Comparison of ENCODE assay signal across 8 cellular contexts in the genomic region with DNA sequence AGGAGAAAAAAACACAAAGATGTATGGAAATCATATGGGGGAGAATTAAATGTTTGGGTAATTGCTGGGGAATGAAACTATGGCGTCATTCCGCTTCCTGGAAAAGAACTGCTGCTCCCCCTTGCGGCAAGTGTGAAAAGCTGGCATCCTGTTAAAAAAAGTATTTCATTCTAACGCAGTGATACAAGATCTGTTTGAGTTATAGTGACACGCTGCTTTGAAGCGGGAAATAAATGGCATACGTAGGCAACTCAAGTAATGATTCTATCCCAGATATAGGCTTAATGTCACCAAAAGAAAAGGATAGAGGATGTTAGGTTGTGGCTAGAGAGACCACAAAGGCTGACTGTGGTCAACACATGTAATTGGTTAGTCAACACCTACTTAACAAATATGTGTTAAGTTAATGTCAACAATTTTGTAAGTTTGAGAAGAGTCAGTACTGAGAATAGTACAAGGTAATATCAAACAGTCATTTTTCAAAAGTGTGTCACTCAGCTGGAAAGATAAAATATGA.
A peak's percentile ranks its signal among the peaks of the same experiment; 100 is the strongest.
DNase-seq lines count a peak whose midpoint lies in the region; ATAC-seq, FAIRE-seq and TF ChIP-seq lines count a peak whose summit lies in the region.

No MANE protein-coding gene starts in this region.

- H3K14ac ChIP-seq in H9 (ENCODE audit: insufficient read depth, low read length) (no peak overlapping the region), H1 (ENCODE audit: insufficient read length) (no peak overlapping the region)

- H3K23ac ChIP-seq in H9 (ENCODE audit: insufficient read length, low read depth, low read length) (no peak overlapping the region), H1 (ENCODE audit: insufficient read length) (no peak overlapping the region)

- peak; percentile 51 for TF ChIP-seq CTCF in DND-41 (IDR thresholded peaks at IDR 0.05; ENCODE audit: borderline replicate concordance, extremely low read depth, low read length, poor library complexity, severe bottlenecking)
- TF ChIP-seq CTCF in H9 (conservative IDR thresholded peaks at IDR 0.05): peak; percentile 91
- peak; percentile 54 to 80 (median 70) for TF ChIP-seq CTCF in H1 (IDR thresholded peaks at IDR 0.05; ENCODE audit: control extremely low read depth in 1 of 3, insufficient read depth in 1 of 3, low read depth in 1 of 3, low read length in 3 of 3)

- CTCF ChIA-PET in H1 (lab: Charles Lee; ENCODE audit: partially characterized antibody): interaction anchor here (0.6 to 3.6 kb wide), 43 partner anchors 9 to 984 kb away, joined by 3 to 44 read pairs (median 5); no protein-coding TSS in a partner anchor

- TF ChIP-seq EP300 in H1 (IDR thresholded peaks at IDR 0.05; ENCODE audit: borderline replicate concordance in 1 of 2, low read depth in 2 of 2, low read length in 2 of 2): no peak

- H3K27me3 ChIP-seq in DND-41 (ENCODE audit: insufficient read depth, low read length, poor library complexity) (peaks cover 3% of the 10 kb centered on the region), H9 (ENCODE audit: insufficient read depth, low read length) (no peaks in the 10 kb centered on the region), H1 (replicated peaks in 1 of 4; ENCODE audit: control insufficient read depth in 3 of 4, extremely low read depth in 1 of 4, insufficient read depth in 3 of 4, low read length in 3 of 4) (no peaks in the 10 kb centered on the region)

- H3K4me1 ChIP-seq in DND-41 (ENCODE audit: insufficient read depth, low read length): no peaks in the 10 kb centered on the region
- no peaks in the 10 kb centered on the region for H3K4me1 ChIP-seq in H9 (ENCODE audit: insufficient read depth, low read length)
- H3K4me1 ChIP-seq in H1 (replicated peaks in 1 of 4; ENCODE audit: control insufficient read depth in 3 of 4, insufficient read depth in 4 of 4, low read length in 3 of 4): no peaks in the 10 kb centered on the region

- no peak overlapping the region for H2BK15ac ChIP-seq in H9 (ENCODE audit: low read depth, low read length)
- H2BK15ac ChIP-seq in H1 (ENCODE audit: low read length): no peak overlapping the region

- WGBS in H9 (ENCODE audit: extremely low coverage, insufficient read length, low lambda C conversion rate): no CpG with 5 or more reads among the region's 7 CpGs
- 25% methylated on average over 7 of the region's 7 CpGs; no CpG with 5 or more reads in 1 of the 2 experiments for WGBS in H1 (ENCODE audit: extremely low coverage in 1 of 2, insufficient coverage in 1 of 2, insufficient read length in 1 of 2, insufficient replicate concordance in 2 of 2, low coverage in 1 of 2, low lambda C conversion rate in 2 of 2, missing lambda C conversion rate in 1 of 2), 2 experiments

- H3K9me3 ChIP-seq in DND-41 (ENCODE audit: insufficient read depth, low read length, severe bottlenecking) (no peaks in the 10 kb centered on the region), H9 (ENCODE audit: control insufficient read depth, low read depth, low read length) (no peaks in the 10 kb centered on the region), H1 (ENCODE audit: insufficient read depth in 2 of 2, low read depth in 1 of 2, low read length in 1 of 2) (no peaks in the 10 kb centered on the region; a peak in 1 of 4 replicates)

- H4K91ac ChIP-seq in H9 (ENCODE audit: insufficient read length, low read depth, low read length) (no peak overlapping the region), H1 (replicated peaks; ENCODE audit: insufficient read length, low read length) (no peak overlapping the region)

- H2AFZ ChIP-seq in DND-41 (ENCODE audit: low read depth, low read length): no peak overlapping the region
- H2AFZ ChIP-seq in H9 (ENCODE audit: low read length): no peak overlapping the region
- peak overlapping the region; percentile 96; the same call in 1 of the 2 replicates for H2AFZ ChIP-seq in H1 (ENCODE audit: low read length)

- H3K9ac ChIP-seq in DND-41 (ENCODE audit: low read depth, low read length): no peak overlapping the region
- H3K9ac ChIP-seq in H9 (ENCODE audit: extremely low read depth, insufficient read length, low read length): no peak overlapping the region
- no peak overlapping the region for H3K9ac ChIP-seq in H1 (replicated peaks in 1 of 4; ENCODE audit: extremely low read depth in 1 of 4, low read depth in 3 of 4, low read length in 3 of 4)

- no peak overlapping the region for H2BK20ac ChIP-seq in H9 (ENCODE audit: low read depth, low read length, poor library complexity, severe bottlenecking)
- no peak overlapping the region for H2BK20ac ChIP-seq in H1 (ENCODE audit: low read length)

- H3K18ac ChIP-seq in H9 (ENCODE audit: insufficient read length, low read depth, low read length) (no peak overlapping the region), H1 (ENCODE audit: extremely low read depth, low read length) (no peak overlapping the region)

- H2BK12ac ChIP-seq in H9 (ENCODE audit: insufficient read length, low read depth, low read length) (no peak overlapping the region), H1 (ENCODE audit: low read depth, low read length) (no peak overlapping the region)

- H2BK5ac ChIP-seq in H9 (ENCODE audit: insufficient read length, low read length) (no peak overlapping the region), H1 (ENCODE audit: low read depth, low read length) (no peak overlapping the region)

- H3K4me3 ChIP-seq in DND-41 (ENCODE audit: low read depth in 1 of 2, low read length in 2 of 2): no peak overlapping the region
- no peak overlapping the region for H3K4me3 ChIP-seq in H1 (ENCODE audit: extremely low read depth in 1 of 4, insufficient read depth in 2 of 4, low read depth in 3 of 4, low read length in 4 of 4)

- H2BK120ac ChIP-seq in H9 (ENCODE audit: low read depth, low read length, poor library complexity, severe bottlenecking) (no peak overlapping the region), H1 (replicated peaks; ENCODE audit: low read depth, low read length) (no peak overlapping the region)

- peaks cover 2 to 4% of the 10 kb centered on the region in 2 experiments; a peak in 4 of 5 replicates for H3K9me3 Mint-ChIP-seq in H9
- H3K9me3 Mint-ChIP-seq in stimulated activated naive B cell treated with anti-CD40 and anti-IgM and Interleukin-4, amounts not matched to agents 10 μg/mL and 1 μg/mL and 100 μg/mL, for 72 hours: no peaks in the 10 kb centered on the region

- H3K56ac ChIP-seq in H9 (ENCODE audit: insufficient read length, low read depth, low read length) (no peak overlapping the region), H1 (replicated peaks; ENCODE audit: insufficient read length, low read depth, low read length) (no peak overlapping the region)

- no peak overlapping the region for H2AK5ac ChIP-seq in H9 (ENCODE audit: insufficient read length, low read length)
- H2AK5ac ChIP-seq in H1 (ENCODE audit: low read depth, low read length): no peak overlapping the region

- H3K79me1 ChIP-seq in H9 (ENCODE audit: insufficient read depth, low read depth, low read length, poor library complexity, severe bottlenecking): no peaks in the 10 kb centered on the region
- H3K79me1 ChIP-seq in H1 (ENCODE audit: low read depth, low read length): no peaks in the 10 kb centered on the region

- H4K20me1 ChIP-seq in DND-41 (ENCODE audit: insufficient read depth, low read length) (no peaks in the 10 kb centered on the region), H9 (ENCODE audit: control insufficient read depth, insufficient read depth, insufficient read length) (no peaks in the 10 kb centered on the region), H1 (replicated peaks in 1 of 2; ENCODE audit: control insufficient read depth in 1 of 2, insufficient read depth in 2 of 2, low read length in 2 of 2) (no peaks in the 10 kb centered on the region)

- H3K36me3 ChIP-seq in DND-41 (ENCODE audit: insufficient read depth, low read length): no peaks in the 10 kb centered on the region
- H3K36me3 ChIP-seq in H1 (ENCODE audit: control insufficient read depth in 2 of 4, insufficient read depth in 4 of 4, low read length in 3 of 4): no peaks in the 10 kb centered on the region

- no peak overlapping the region for H3T11ph ChIP-seq in H9 (ENCODE audit: low read length)

- TF ChIP-seq POLR2A in H1 (IDR thresholded peaks at IDR 0.05; ENCODE audit: control extremely low read depth in 1 of 2, low read depth in 2 of 2, low read length in 2 of 2): no peak

- H3K23me2 ChIP-seq in H9 (ENCODE audit: insufficient read length, low read depth, low read length, poor library complexity, severe bottlenecking) (no peaks in the 10 kb centered on the region), H1 (ENCODE audit: low read depth, low read length) (no peaks in the 10 kb centered on the region)

- no peaks in the 10 kb centered on the region for H3K4me1 Mint-ChIP-seq in H9
- H3K4me1 Mint-ChIP-seq in stimulated activated naive B cell treated with anti-CD40 and anti-IgM and Interleukin-4, amounts not matched to agents 10 μg/mL and 1 μg/mL and 100 μg/mL, for 72 hours: peaks cover 9 to 15% of the 10 kb centered on the region in 2 donors

- no peak overlapping the region for H3K4ac ChIP-seq in H9 (ENCODE audit: low read depth, low read length)
- no peak overlapping the region for H3K4ac ChIP-seq in H1 (replicated peaks; ENCODE audit: insufficient read length, low read depth, low read length)

- H3K4me2 ChIP-seq in DND-41 (ENCODE audit: insufficient read depth, low read length): no peak overlapping the region
- no peak overlapping the region for H3K4me2 ChIP-seq in H9 (ENCODE audit: insufficient read depth, insufficient read length, low read length)
- no peak overlapping the region for H3K4me2 ChIP-seq in H1 (ENCODE audit: insufficient read depth in 1 of 2, low read depth in 2 of 2, low read length in 2 of 2)

- peaks cover 0 to 1% (median under 1%) of the 10 kb centered on the region in 3 experiments; a peak in 3 of 7 replicates for H3K36me3 Mint-ChIP-seq in H9 (ENCODE audit: insufficient read depth in 1 of 3, low read depth in 3 of 3)
- no peaks in the 10 kb centered on the region for H3K36me3 Mint-ChIP-seq in stimulated activated naive B cell treated with anti-CD40 and anti-IgM and Interleukin-4, amounts not matched to agents 10 μg/mL and 1 μg/mL and 100 μg/mL, for 72 hours

- H3K79me2 ChIP-seq in DND-41 (ENCODE audit: insufficient read depth, low read length): no peaks in the 10 kb centered on the region
- H3K79me2 ChIP-seq in H9 (ENCODE audit: insufficient read depth, low read length): no peaks in the 10 kb centered on the region
- no peaks in the 10 kb centered on the region for H3K79me2 ChIP-seq in H1 (ENCODE audit: control insufficient read depth in 1 of 2, insufficient read depth in 2 of 2, low read length in 2 of 2)

- H4K8ac ChIP-seq in H9 (replicated peaks; ENCODE audit: insufficient read length, low read depth, low read length) (no peak overlapping the region), H1 (ENCODE audit: extremely low read depth, insufficient read depth, low read length) (no peak overlapping the region)

- peak; percentile 94 for FAIRE-seq in H1 (lab: Jason Lieb, UNC)

- POLR2A ChIA-PET in H1 (lab: Charles Lee; ENCODE audit: partially characterized antibody): no interaction called here

- peak; percentile 39; the same call in 2 of the 3 replicates for ATAC-seq in DND-41 (ENCODE audit: insufficient read depth, low read depth)
- ATAC-seq in stimulated activated naive B cell treated with anti-CD40 and anti-IgM and Interleukin-4, amounts not matched to agents 10 μg/mL and 1 μg/mL and 100 μg/mL, for 72 hours (replicated peaks): peak in 1 of 2 donors; percentile 44

- no peaks in the 10 kb centered on the region for H3K27me3 Mint-ChIP-seq in H9 (ENCODE audit: low read depth)
- no peaks in the 10 kb centered on the region for H3K27me3 Mint-ChIP-seq in stimulated activated naive B cell treated with anti-CD40 and anti-IgM and Interleukin-4, amounts not matched to agents 10 μg/mL and 1 μg/mL and 100 μg/mL, for 72 hours

- peak; percentile 80 to 84 for TF ChIP-seq RAD21 in H1 (IDR thresholded peaks at IDR 0.05 in 1 of 2, conservative IDR thresholded peaks at IDR 0.05 in 1 of 2; ENCODE audit: low read depth in 2 of 2, low read length in 2 of 2)

- H3K27ac ChIP-seq in DND-41 (ENCODE audit: low read length) (no peak overlapping the region), H9 (ENCODE audit: insufficient read length, low read depth, low read length) (no peak overlapping the region), H1 (ENCODE audit: low read depth, low read length) (no peak overlapping the region)

- H4K5ac ChIP-seq in H9 (ENCODE audit: insufficient read length, low read depth, low read length) (no peak overlapping the region), H1 (ENCODE audit: insufficient read length, low read depth, low read length) (no peak overlapping the region)

- H3K27ac Mint-ChIP-seq in H9: no peak overlapping the region; a peak in 1 of 7 replicates
- no peak overlapping the region for H3K27ac Mint-ChIP-seq in stimulated activated naive B cell treated with anti-CD40 and anti-IgM and Interleukin-4, amounts not matched to agents 10 μg/mL and 1 μg/mL and 100 μg/mL, for 72 hours

- H3K4me3 Mint-ChIP-seq in H9: no peak overlapping the region
- H3K4me3 Mint-ChIP-seq in stimulated activated naive B cell treated with anti-CD40 and anti-IgM and Interleukin-4, amounts not matched to agents 10 μg/mL and 1 μg/mL and 100 μg/mL, for 72 hours: no peak overlapping the region

- DNase-seq in DND-41 (peak; percentile 24), H9 (peak; percentile 57), NCI-H2029 (lab: John Stamatoyannopoulos, UW) (peak; percentile 54), H1 (ENCODE audit: low read depth in 1 of 2, low spot score in 2 of 2) (peak in 1 of 2 experiments; percentile 58), midbrain (lab: John Stamatoyannopoulos, UW) (peak; percentile 26), 8988T (no peak)
- DNase-seq in activated CD4-positive, alpha-beta T cell treated with anti-CD3 and anti-CD28 coated beads for 24 hours (ENCODE audit: low read depth in 2 of 2): peak; percentile 27 to 31
- DNase-seq in stimulated activated naive B cell treated with anti-CD40 and anti-IgM and Interleukin-4, amounts not matched to agents 10 μg/mL and 1 μg/mL and 100 μg/mL, for 72 hours: peak; percentile 13
